In genomic region chr5:72417333-72418062, GRCh38 we compare ENCODE assay signal across 13 cellular contexts.
DNase-seq lines count a peak whose midpoint lies in the region; ATAC-seq and TF ChIP-seq lines count a peak whose summit lies in the region.
"Had no signal": no experiment of that assay in that cellular context is flagged by ENCODE, and none has a peak within 500 bp of the region (broad histone marks: within the 10 kb centered on the region; RNA-seq: fewer than 3 reads in every experiment).

No MANE protein-coding gene starts in this region.

- POLR2A ChIA-PET in WTC11 (lab: Charles Lee), result no interaction called here

- no peak overlapping the region for H3K27ac ChIP-seq in neuronal stem cell (replicated peaks; ENCODE audit: low read length)

- H3K9me3 ChIP-seq in neuronal stem cell (replicated peaks in 1 of 2; ENCODE audit: control insufficient read depth in 2 of 2, insufficient read depth in 1 of 2, low read depth in 1 of 2, low read length in 2 of 2), result peaks cover 0 to 2% of the 10 kb centered on the region in 2 donors

- CTCF ChIA-PET in WTC11 (lab: Charles Lee), result no interaction called here

- H3K4me1 ChIP-seq in neuronal stem cell (ENCODE audit: control insufficient read depth in 2 of 2, insufficient read depth in 1 of 2, low read depth in 1 of 2, low read length in 2 of 2), result no peaks in the 10 kb centered on the region

- H3K27me3 Mint-ChIP-seq in WTC11 (ENCODE audit: low read depth), result no peaks in the 10 kb centered on the region
- H3K27me3 Mint-ChIP-seq in stimulated activated naive CD8-positive, alpha-beta T cell treated with anti-CD3 and anti-CD28 coated beads, Interleukin-15, amount 100 ng/mL, for 72 hours, result peaks cover under 1% of the 10 kb centered on the region
- H3K27me3 Mint-ChIP-seq in activated naive CD8-positive, alpha-beta T cell treated with anti-CD3 and anti-CD28 coated beads for 36 hours, result no peaks in the 10 kb centered on the region
- H3K27me3 Mint-ChIP-seq: B cell; CD4-positive, alpha-beta T cell had no signal

- peak; percentile 49 for DNase-seq in H7
- peak; percentile 14 for DNase-seq in WTC11 (ENCODE audit: low spot score)
- no peak for DNase-seq in neuronal stem cell (ENCODE audit: low spot score)
- no peak for DNase-seq in stimulated activated naive CD8-positive, alpha-beta T cell treated with anti-CD3 and anti-CD28 coated beads, Interleukin-15, amount 100 ng/mL, for 72 hours
- no peak for DNase-seq in NCI-H1694 treated with DMSO at 0.1 percent for 48 hours (lab: John Stamatoyannopoulos, UW)
- DNase-seq in activated naive CD8-positive, alpha-beta T cell treated with anti-CD3 and anti-CD28 coated beads for 36 hours, result no peak
- DNase-seq in KG1 (lab: John Stamatoyannopoulos, UW), result no peak
- DNase-seq: C1 segment of cervical spinal cord; CD4-positive, alpha-beta T cell; DMS153; DMS79 treated with DMSO at 0.1 percent for 48 hours; EL had no signal

- no peak for TF ChIP-seq CTCF in WTC11 (IDR thresholded peaks at IDR 0.05)

- H3K18ac ChIP-seq in neuronal stem cell (ENCODE audit: low read length), result peak overlapping the region; percentile 75

- H2BK15ac ChIP-seq in neuronal stem cell (ENCODE audit: low read length), result peak overlapping the region; percentile 47

- peak overlapping the region; percentile 73 for H4K8ac ChIP-seq in neuronal stem cell (ENCODE audit: low read depth, low read length)

- H3K23ac ChIP-seq in neuronal stem cell (ENCODE audit: low read depth, low read length, poor library complexity), result peak overlapping the region; percentile 48

- no CpG with 5 or more reads among the region's 48 CpGs for WGBS in neuronal stem cell (ENCODE audit: extremely low coverage in 2 of 2, insufficient read length in 2 of 2, insufficient replicate concordance in 1 of 2), 2 donors

- H3K4me2 ChIP-seq in neuronal stem cell (ENCODE audit: insufficient read depth, low read length, poor library complexity, severe bottlenecking), result no peak overlapping the region

- H3K36me3 ChIP-seq in H7 (replicated peaks; ENCODE audit: control insufficient read depth, insufficient read depth, low read length), result no peaks in the 10 kb centered on the region
- no peaks in the 10 kb centered on the region for H3K36me3 ChIP-seq in neuronal stem cell (replicated peaks in 1 of 2; ENCODE audit: control insufficient read depth in 2 of 2, insufficient read depth in 2 of 2, low read length in 2 of 2)

- no peak for ATAC-seq in WTC11
- peak; percentile 43 for ATAC-seq in stimulated activated naive CD8-positive, alpha-beta T cell treated with anti-CD3 and anti-CD28 coated beads, Interleukin-15, amount 100 ng/mL, for 72 hours

- H2AK5ac ChIP-seq in neuronal stem cell (ENCODE audit: low read depth, low read length), result peak overlapping the region; percentile 68

- H3K9ac ChIP-seq in neuronal stem cell (ENCODE audit: low read depth, low read length, poor library complexity), result no peak overlapping the region

- H3K4me3 Mint-ChIP-seq in WTC11, result no peak overlapping the region
- H3K4me3 Mint-ChIP-seq in stimulated activated naive CD8-positive, alpha-beta T cell treated with anti-CD3 and anti-CD28 coated beads, Interleukin-15, amount 100 ng/mL, for 72 hours, result no peak overlapping the region
- no peak overlapping the region for H3K4me3 Mint-ChIP-seq in activated naive CD8-positive, alpha-beta T cell treated with anti-CD3 and anti-CD28 coated beads for 36 hours
- H3K4me3 Mint-ChIP-seq: B cell; CD4-positive, alpha-beta T cell had no signal

- no peak overlapping the region for H2BK12ac ChIP-seq in neuronal stem cell (ENCODE audit: low read length)

- H3K79me1 ChIP-seq in neuronal stem cell (ENCODE audit: low read depth, low read length), result no peaks in the 10 kb centered on the region

- no peak overlapping the region for H2BK5ac ChIP-seq in neuronal stem cell (ENCODE audit: low read length)

- no peaks in the 10 kb centered on the region for H3K4me1 Mint-ChIP-seq in WTC11
- no peaks in the 10 kb centered on the region for H3K4me1 Mint-ChIP-seq in stimulated activated naive CD8-positive, alpha-beta T cell treated with anti-CD3 and anti-CD28 coated beads, Interleukin-15, amount 100 ng/mL, for 72 hours
- H3K4me1 Mint-ChIP-seq in activated naive CD8-positive, alpha-beta T cell treated with anti-CD3 and anti-CD28 coated beads for 36 hours, result no peaks in the 10 kb centered on the region
- H3K4me1 Mint-ChIP-seq: B cell had no signal

- H3K4ac ChIP-seq in neuronal stem cell (ENCODE audit: low read length), result no peak overlapping the region

- no peak overlapping the region for H3K27ac Mint-ChIP-seq in WTC11
- H3K27ac Mint-ChIP-seq in stimulated activated naive CD8-positive, alpha-beta T cell treated with anti-CD3 and anti-CD28 coated beads, Interleukin-15, amount 100 ng/mL, for 72 hours, result no peak overlapping the region
- H3K27ac Mint-ChIP-seq in activated naive CD8-positive, alpha-beta T cell treated with anti-CD3 and anti-CD28 coated beads for 36 hours, result no peak overlapping the region
- H3K27ac Mint-ChIP-seq: B cell; CD4-positive, alpha-beta T cell had no signal

- no peaks in the 10 kb centered on the region for H3K27me3 ChIP-seq in H7 (ENCODE audit: control insufficient read depth, insufficient read depth, low read length)
- H3K27me3 ChIP-seq in neuronal stem cell (ENCODE audit: control insufficient read depth in 3 of 3, insufficient read depth in 3 of 3, low read depth in 1 of 3, low read length in 3 of 3), result no peaks in the 10 kb centered on the region

- H3K9me3 Mint-ChIP-seq in WTC11, result no peaks in the 10 kb centered on the region
- peaks cover 0 to 6% of the 10 kb centered on the region in 2 donors for H3K9me3 Mint-ChIP-seq in stimulated activated naive CD8-positive, alpha-beta T cell treated with anti-CD3 and anti-CD28 coated beads, Interleukin-15, amount 100 ng/mL, for 72 hours
- no peaks in the 10 kb centered on the region for H3K9me3 Mint-ChIP-seq in activated naive CD8-positive, alpha-beta T cell treated with anti-CD3 and anti-CD28 coated beads for 36 hours
- H3K9me3 Mint-ChIP-seq: CD4-positive, alpha-beta T cell had no signal

- H3K36me3 Mint-ChIP-seq in WTC11, result no peaks in the 10 kb centered on the region
- no peaks in the 10 kb centered on the region for H3K36me3 Mint-ChIP-seq in activated naive CD8-positive, alpha-beta T cell treated with anti-CD3 and anti-CD28 coated beads for 36 hours

- peak overlapping the region; percentile 72 for H3K14ac ChIP-seq in neuronal stem cell (ENCODE audit: low read length)

- H2AFZ ChIP-seq in neuronal stem cell (ENCODE audit: low read length), result no peak overlapping the region

- H2BK120ac ChIP-seq in neuronal stem cell (ENCODE audit: low read depth, low read length), result no peak overlapping the region

- H3K4me3 ChIP-seq in H7 (ENCODE audit: insufficient read depth, low read depth, low read length) (no peak overlapping the region), neuronal stem cell (ENCODE audit: low read length in 2 of 2) (no peak overlapping the region)

- H4K91ac ChIP-seq in neuronal stem cell (ENCODE audit: low read depth, low read length, poor library complexity), result peak overlapping the region; percentile 62

TF ChIP-seq in WTC11, 78 proteins besides CTCF, POLR2A, EP300 and RAD21 (continues in another document):
- TF ChIP-seq KAT7 (CRISPR knock-in tag; IDR thresholded peaks at IDR 0.05; ENCODE audit: borderline replicate concordance) (no peak), CREM (CRISPR knock-in tag; IDR thresholded peaks at IDR 0.05) (no peak), TP53 (CRISPR knock-in tag; IDR thresholded peaks at IDR 0.05) (no peak), ARID4B (CRISPR knock-in tag; IDR thresholded peaks at IDR 0.05; ENCODE audit: borderline replicate concordance) (no peak), SMAD4 (CRISPR knock-in tag; IDR thresholded peaks at IDR 0.05) (no peak)

Comparison
In these comparisons a context has a peak if more than half of its experiments do, and no peak if none do; other contexts are left out.
1. DNase-seq: peak in H7 (single experiment) and WTC11 (single experiment); none in neuronal stem cell (single experiment), stimulated activated naive CD8-positive, alpha-beta T cell treated with anti-CD3 and anti-CD28 coated beads, Interleukin-15, amount 100 ng/mL, for 72 hours (0 of 2), NCI-H1694 treated with DMSO at 0.1 percent for 48 hours (single experiment), activated naive CD8-positive, alpha-beta T cell treated with anti-CD3 and anti-CD28 coated beads for 36 hours (single experiment) and KG1 (single experiment).